In the genomic region with DNA sequence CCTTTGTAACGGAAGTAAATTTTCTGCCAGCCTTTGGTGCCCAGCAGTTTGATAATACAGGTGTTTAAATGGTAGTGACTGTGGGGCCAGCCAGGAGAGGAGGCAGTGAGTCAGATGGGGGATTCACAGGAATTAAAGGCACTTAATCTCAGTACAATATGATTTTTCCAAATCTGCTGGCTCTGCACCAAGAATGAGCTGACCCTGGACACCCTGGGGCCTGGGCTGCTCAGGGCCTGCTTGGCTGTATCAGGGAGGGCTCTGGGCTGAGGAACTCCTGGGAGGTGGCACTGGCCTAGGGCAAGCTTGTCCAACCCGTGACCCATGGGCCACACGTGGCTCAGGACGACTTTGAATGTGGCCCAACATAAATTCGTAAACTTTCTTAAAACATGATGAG, we compare ENCODE assay signal across 18 cellular contexts.
"Had no signal": no experiment of that assay in that cellular context is flagged by ENCODE, and none has a peak within 500 bp of the region (broad histone marks: within the 10 kb centered on the region; RNA-seq: fewer than 3 reads in every experiment).

No MANE protein-coding gene starts in this region.

- H3K9me3 ChIP-seq: esophagus muscularis mucosa, gastroesophageal sphincter, left lung, lower lobe of right lung, ovary, right atrium auricular region, tibial nerve had no signal

- H3K27ac Mint-ChIP-seq: memory B cell; naive thymus-derived CD4-positive, alpha-beta T cell had no signal

- H3K4me3 ChIP-seq: esophagus muscularis mucosa, gastroesophageal sphincter, left lung, lower lobe of right lung, ovary, right atrium auricular region, tibial nerve had no signal

- H3K36me3 Mint-ChIP-seq: memory B cell had no signal

- H3K4me1 Mint-ChIP-seq: memory B cell had no signal

- H3K27me3 Mint-ChIP-seq: naive thymus-derived CD4-positive, alpha-beta T cell had no signal

- H3K27me3 ChIP-seq: esophagus muscularis mucosa, gastroesophageal sphincter, left lung, ovary, right atrium auricular region, tibial nerve had no signal

- H3K27ac ChIP-seq: epithelial cell of prostate, left lung, lower lobe of right lung, right atrium auricular region had no signal

- H3K36me3 ChIP-seq: ovary had no signal

- H3K9me3 Mint-ChIP-seq: immature natural killer cell, memory B cell had no signal

- DNase-seq: effector memory CD4-positive, alpha-beta T cell; foreskin fibroblast; glutamatergic neuron; immature natural killer cell; lower lobe of right lung; naive thymus-derived CD4-positive, alpha-beta T cell; nucleus accumbens; small intestine; stimulated activated CD4-positive, alpha-beta T cell treated with anti-CD3 and anti-CD28 coated beads, Interleukin-2, amount 100 ng/mL, for 48 hours; stimulated activated naive CD4-positive, alpha-beta T cell treated with Interleukin-2 at 50 U/mL for 16 hours had no signal

- ATAC-seq: gastroesophageal sphincter; left lung; lower lobe of right lung; naive thymus-derived CD4-positive, alpha-beta T cell had no signal

- H3K4me3 Mint-ChIP-seq: immature natural killer cell; memory B cell; naive thymus-derived CD4-positive, alpha-beta T cell had no signal
